ENCODE assay signal across 7 cellular contexts in genomic region chr3:179363332-179363731, GRCh38.
"Had no signal": no experiment of that assay in that cellular context is flagged by ENCODE, and none has a peak within 500 bp of the region (broad histone marks: within the 10 kb centered on the region; RNA-seq: fewer than 3 reads in every experiment).

No MANE protein-coding gene starts in this region.

- H3K27ac ChIP-seq: HL-60, KMS-11 had no signal

- H3K27ac Mint-ChIP-seq: IgD-negative memory B cell had no signal

- H3K4me3 Mint-ChIP-seq: IgD-negative memory B cell had no signal

- DNase-seq: IMR-90, KBM-7, KG1 had no signal

- H3K9ac ChIP-seq: KMS-11 had no signal

- H3K4me2 ChIP-seq: KMS-11 had no signal

- H3K9me3 Mint-ChIP-seq: IgD-negative memory B cell had no signal

- H3K27me3 Mint-ChIP-seq: IgD-negative memory B cell had no signal

- FAIRE-seq: HTR-8/SVneo had no signal
